ENCODE assay signal across 23 cellular contexts in the genomic region with DNA sequence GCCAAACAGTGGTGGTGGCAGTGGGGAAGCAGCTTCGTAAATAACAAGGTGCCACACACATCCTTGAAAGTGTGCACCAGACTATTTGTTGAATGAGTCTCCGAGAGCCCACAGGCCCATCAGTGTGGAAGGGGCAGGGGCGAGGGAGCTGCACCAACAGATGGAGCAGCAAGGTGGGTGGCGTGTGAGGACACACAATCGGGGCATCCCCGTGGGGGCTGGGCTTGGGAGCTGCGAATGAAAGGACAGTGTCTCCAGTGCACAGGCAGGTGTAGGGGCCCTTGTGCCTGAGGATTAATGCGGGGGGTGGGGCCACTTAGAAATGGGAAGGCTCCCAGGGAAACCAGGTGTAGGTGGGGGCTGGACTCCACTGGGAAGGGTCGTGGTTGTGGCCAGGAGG. TPM values are rescaled to one million over a fixed set of nuclear protein-coding genes. Genes with fewer than 3 reads are reported as not detected.
DNase-seq lines count a peak whose midpoint lies in the region; ATAC-seq, FAIRE-seq and TF ChIP-seq lines count a peak whose summit lies in the region.
"Had no signal": no experiment of that assay in that cellular context is flagged by ENCODE, and none has a peak within 500 bp of the region (broad histone marks: within the 10 kb centered on the region; RNA-seq: fewer than 3 reads in every experiment).

No MANE protein-coding gene starts in this region.

- peaks cover 7 to 14% (median 14%) of the 10 kb centered on the region in 3 donors for H3K4me1 Mint-ChIP-seq in IgD-negative memory B cell
- H3K4me1 Mint-ChIP-seq in chondrocyte (ENCODE audit: low read depth), result no peaks in the 10 kb centered on the region
- peaks cover 21% of the 10 kb centered on the region for H3K4me1 Mint-ChIP-seq in neural crest cell

- no peak overlapping the region for H3K4me3 Mint-ChIP-seq in IgD-negative memory B cell
- H3K4me3 Mint-ChIP-seq in chondrocyte (ENCODE audit: unreplicated experiment), result no peak overlapping the region
- H3K4me3 Mint-ChIP-seq in neural crest cell, result peak overlapping the region; percentile 48
- H3K4me3 Mint-ChIP-seq: B cell; CD8-positive, alpha-beta T cell had no signal

- no peak for ATAC-seq in GM19452 (IDR thresholded peaks at IDR 0.05; ENCODE audit: unreplicated experiment)
- ATAC-seq in GM21447 (IDR thresholded peaks at IDR 0.05; ENCODE audit: unreplicated experiment), result no peak
- ATAC-seq: CD8-positive, alpha-beta T cell; HCT116; PC-3; Right ventricle myocardium inferior; SK-N-SH treated with all-trans-retinoic acid at 6 μM for 48 hours had no signal

- peak; percentile 91 for DNase-seq in chondrocyte (ENCODE audit: low spot score)
- no peak for DNase-seq in neural crest cell (ENCODE audit: low read depth, low spot score)
- DNase-seq in urothelium cell line (ENCODE audit: low spot score), result no peak
- DNase-seq in DMS153 (lab: John Stamatoyannopoulos, UW), result no peak
- DNase-seq: CD8-positive, alpha-beta T cell; DMS 273 treated with DMSO at 0.1 percent for 48 hours; DMS79 treated with DMSO at 0.1 percent for 48 hours; GOT3; NCI-H1048; NCI-H1436; NCI-H1930; NCI-H2107; NCI-H524; NCI-H774; PC-3; SJCRH30 had no signal

- TF ChIP-seq CTCF in chondrocyte (IDR thresholded peaks at IDR 0.05), result no peak
- TF ChIP-seq CTCF in neural crest cell (conservative IDR thresholded peaks at IDR 0.05), result no peak

- H3K36me3 Mint-ChIP-seq in IgD-negative memory B cell (peaks cover 2% of the 10 kb centered on the region), chondrocyte (ENCODE audit: low read depth) (no peaks in the 10 kb centered on the region), neural crest cell (ENCODE audit: low read depth) (no peaks in the 10 kb centered on the region)
- H3K36me3 Mint-ChIP-seq: CD8-positive, alpha-beta T cell had no signal

- FAIRE-seq in urothelium cell line (lab: Jason Lieb, UNC), result peak; percentile 9

- H3K27ac Mint-ChIP-seq in IgD-negative memory B cell (peak overlapping the region in 2 of 3 donors; percentile 2 to 25), chondrocyte (ENCODE audit: unreplicated experiment) (no peak overlapping the region), neural crest cell (ENCODE audit: unreplicated experiment) (no peak overlapping the region)
- H3K27ac Mint-ChIP-seq: CD8-positive, alpha-beta T cell had no signal

- H3K27me3 Mint-ChIP-seq in IgD-negative memory B cell (peaks cover 47% of the 10 kb centered on the region), chondrocyte (ENCODE audit: low read depth) (peaks cover 72% of the 10 kb centered on the region), neural crest cell (ENCODE audit: low read depth) (peaks cover 84% of the 10 kb centered on the region)

- H3K9me3 Mint-ChIP-seq in IgD-negative memory B cell (no peaks in the 10 kb centered on the region), chondrocyte (ENCODE audit: low read depth) (no peaks in the 10 kb centered on the region), neural crest cell (no peaks in the 10 kb centered on the region)
- H3K9me3 Mint-ChIP-seq: CD8-positive, alpha-beta T cell had no signal

RNA-seq across cellular contexts. Expression of gene NRXN2, which starts 2.8 kb away (rescaled TPM):
- polyA plus RNA-seq in IgD-negative memory B cell, result not detected
- total RNA-seq in chondrocyte (1.1 to 3.0 TPM (median 1.8 TPM) in 3 replicates), neural crest cell (8.5 and 10.0 TPM in 2 replicates)
- total RNA-seq: PC-3 had no signal

RNA-seq across cellular contexts. Expression of gene RASGRP2, which starts 23.8 kb away (rescaled TPM):
- polyA plus RNA-seq in IgD-negative memory B cell, result 350 TPM
- total RNA-seq in chondrocyte (4.7 to 11.4 TPM (median 10.1 TPM) in 3 replicates), neural crest cell (0.93 and 1.5 TPM in 2 replicates)
- total RNA-seq: PC-3 had no signal

RNA-seq across cellular contexts. Expression of gene PYGM, which starts 39.6 kb away (rescaled TPM):
- 2.0 TPM for polyA plus RNA-seq in IgD-negative memory B cell
- total RNA-seq in chondrocyte (0.65 to 1.6 TPM (median 1.2 TPM) in 3 replicates), neural crest cell (1.2 TPM in 2 replicates)

RNA-seq across cellular contexts. Expression of gene SF1, which starts 58.2 kb away (rescaled TPM):
- polyA plus RNA-seq in IgD-negative memory B cell, result 170 TPM
- total RNA-seq in chondrocyte (183 to 198 TPM (median 190 TPM) in 3 replicates), neural crest cell (578 and 592 TPM in 2 replicates)

Comparison
In these comparisons a context has a peak if more than half of its experiments do, and no peak if none do; other contexts are left out.
1. H3K27ac Mint-ChIP-seq: peak in IgD-negative memory B cell (2 of 3); none in chondrocyte (single experiment) and neural crest cell (single experiment).